In genomic region chr7:114784177-114784576, GRCh38 we compare ENCODE assay signal across 15 cellular contexts.
DNase-seq lines count a peak whose midpoint lies in the region; ATAC-seq lines count a peak whose summit lies in the region.
"Had no signal": no experiment of that assay in that cellular context is flagged by ENCODE, and none has a peak within 500 bp of the region (broad histone marks: within the 10 kb centered on the region; RNA-seq: fewer than 3 reads in every experiment).

No MANE protein-coding gene starts in this region.

- H3K27me3 Mint-ChIP-seq in activated T-cell treated with anti-CD3 and anti-CD28 coated beads, Interleukin-2, amount 50 U/mL, for 24 hours = peaks cover 4% of the 10 kb centered on the region
- H3K27me3 Mint-ChIP-seq in activated naive CD8-positive, alpha-beta T cell treated with anti-CD3 and anti-CD28 coated beads, Interleukin-2, amount 50 U/mL, for 24 hours = peaks cover 10% of the 10 kb centered on the region

- H3K4me3 Mint-ChIP-seq in activated T-cell treated with anti-CD3 and anti-CD28 coated beads, Interleukin-2, amount 50 U/mL, for 24 hours = no peak overlapping the region
- no peak overlapping the region for H3K4me3 Mint-ChIP-seq in activated naive CD8-positive, alpha-beta T cell treated with anti-CD3 and anti-CD28 coated beads, Interleukin-2, amount 50 U/mL, for 24 hours
- H3K4me3 Mint-ChIP-seq: CD14-positive monocyte, H9 had no signal

- H3K27ac Mint-ChIP-seq in activated T-cell treated with anti-CD3 and anti-CD28 coated beads, Interleukin-2, amount 50 U/mL, for 24 hours = peak overlapping the region; percentile 37
- peak overlapping the region; percentile 58 for H3K27ac Mint-ChIP-seq in activated naive CD8-positive, alpha-beta T cell treated with anti-CD3 and anti-CD28 coated beads, Interleukin-2, amount 50 U/mL, for 24 hours
- H3K27ac Mint-ChIP-seq: CD14-positive monocyte; CD8-positive, alpha-beta T cell; H9 had no signal

- peak; percentile 30 to 48 for ATAC-seq in activated CD4-positive, CD25-positive, alpha-beta regulatory T cell treated with anti-CD3 and anti-CD28 coated beads, Interleukin-2, amount 50 U/mL, for 24 hours
- peak; percentile 73 for ATAC-seq in activated naive CD8-positive, alpha-beta T cell treated with anti-CD3 and anti-CD28 coated beads, Interleukin-2, amount 50 U/mL, for 24 hours
- ATAC-seq: CD8-positive, alpha-beta T cell had no signal

- peaks cover under 1% of the 10 kb centered on the region for H3K36me3 Mint-ChIP-seq in activated T-cell treated with anti-CD3 and anti-CD28 coated beads, Interleukin-2, amount 50 U/mL, for 24 hours (ENCODE audit: low read depth)
- H3K36me3 Mint-ChIP-seq in activated naive CD8-positive, alpha-beta T cell treated with anti-CD3 and anti-CD28 coated beads, Interleukin-2, amount 50 U/mL, for 24 hours (ENCODE audit: low read depth) = peaks cover 2% of the 10 kb centered on the region
- H3K36me3 Mint-ChIP-seq: CD14-positive monocyte; CD8-positive, alpha-beta T cell had no signal

- H3K9me3 Mint-ChIP-seq in activated T-cell treated with anti-CD3 and anti-CD28 coated beads, Interleukin-2, amount 50 U/mL, for 24 hours = peaks cover 5% of the 10 kb centered on the region
- H3K9me3 Mint-ChIP-seq in activated naive CD8-positive, alpha-beta T cell treated with anti-CD3 and anti-CD28 coated beads, Interleukin-2, amount 50 U/mL, for 24 hours = no peaks in the 10 kb centered on the region
- H3K9me3 Mint-ChIP-seq: CD8-positive, alpha-beta T cell; H9 had no signal

- peaks cover 52% of the 10 kb centered on the region for H3K4me1 Mint-ChIP-seq in activated T-cell treated with anti-CD3 and anti-CD28 coated beads, Interleukin-2, amount 50 U/mL, for 24 hours (ENCODE audit: low read depth)
- peaks cover 39% of the 10 kb centered on the region for H3K4me1 Mint-ChIP-seq in activated naive CD8-positive, alpha-beta T cell treated with anti-CD3 and anti-CD28 coated beads, Interleukin-2, amount 50 U/mL, for 24 hours
- H3K4me1 Mint-ChIP-seq: CD14-positive monocyte had no signal

- no peak for DNase-seq in activated CD4-positive, CD25-positive, alpha-beta regulatory T cell treated with anti-CD3 and anti-CD28 coated beads, Interleukin-2, amount 50 U/mL, for 72 hours
- no peak for DNase-seq in activated T-cell treated with anti-CD3 and anti-CD28 coated beads, Interleukin-2, amount 50 U/mL, for 24 hours
- DNase-seq in activated T-cell treated with anti-CD3 and anti-CD28 coated beads for 4 hours (no peak), NCI-H2171 (lab: John Stamatoyannopoulos, UW) (peak; percentile 4), middle frontal gyrus (ENCODE audit: extremely low spot score, low spot score) (no peak), GM03348 (ENCODE audit: low spot score) (no peak)
- no peak for DNase-seq in activated naive CD8-positive, alpha-beta T cell treated with anti-CD3 and anti-CD28 coated beads, Interleukin-2, amount 50 U/mL, for 24 hours
- DNase-seq: CD8-positive, alpha-beta T cell; COR-L47; DMS153; EL; GOT3; H9 had no signal
